In the genomic region with DNA sequence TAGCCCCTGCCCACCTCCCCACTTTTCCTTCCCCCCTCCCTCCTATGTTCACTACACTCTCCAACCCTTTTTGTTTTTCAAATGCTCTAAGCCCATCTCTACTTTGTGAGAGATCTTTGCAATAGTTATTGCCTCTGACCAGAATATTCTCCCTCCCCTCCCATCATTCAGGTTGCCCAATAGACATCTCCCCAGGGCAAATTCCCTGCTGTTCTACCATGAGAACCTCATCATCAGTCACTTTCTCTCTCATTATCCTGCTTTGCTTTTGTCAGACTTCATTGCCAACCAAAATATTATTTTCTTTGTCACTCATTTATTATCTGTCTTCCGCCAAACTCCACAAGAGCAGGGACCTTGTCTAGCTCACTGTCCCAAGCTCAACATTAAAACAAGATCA, we compare ENCODE assay signal across 18 cellular contexts.
DNase-seq lines count a peak whose midpoint lies in the region; ATAC-seq and TF ChIP-seq lines count a peak whose summit lies in the region.
"Had no signal": no experiment of that assay in that cellular context is flagged by ENCODE, and none has a peak within 500 bp of the region (broad histone marks: within the 10 kb centered on the region; RNA-seq: fewer than 3 reads in every experiment).

No MANE protein-coding gene starts in this region.

- H3K9me3 ChIP-seq in trophoblast cell (ENCODE audit: insufficient read depth, low read depth, low read length): no peaks in the 10 kb centered on the region
- H3K9me3 ChIP-seq: BE2C, BLaER1, Caco-2 had no signal

- H3K4ac ChIP-seq in trophoblast cell (ENCODE audit: low read depth, low read length): no peak overlapping the region

- no peak overlapping the region for H3K23ac ChIP-seq in trophoblast cell (ENCODE audit: low read length)

- no peak overlapping the region for H3K4me2 ChIP-seq in trophoblast cell (ENCODE audit: low read length)
- H3K4me2 ChIP-seq: BLaER1 had no signal

- WGBS in trophoblast cell (ENCODE audit: extremely low coverage, insufficient coverage, insufficient read length): no CpG with 5 or more reads among the region's 1 CpG

- no peaks in the 10 kb centered on the region for H3K36me3 ChIP-seq in trophoblast cell (ENCODE audit: control insufficient read depth in 1 of 2, insufficient read depth in 2 of 2, low read length in 2 of 2)
- H3K36me3 ChIP-seq: BE2C, BLaER1 had no signal

- ATAC-seq in HG03196 (IDR thresholded peaks at IDR 0.05; ENCODE audit: unreplicated experiment): no peak
- ATAC-seq in GM18873 (IDR thresholded peaks at IDR 0.05; ENCODE audit: low FRiP score, unreplicated experiment): no peak
- ATAC-seq in SK-N-SH treated with all-trans-retinoic acid at 6 μM for 48 hours: no peak

- no peaks in the 10 kb centered on the region for H3K79me2 ChIP-seq in trophoblast cell (ENCODE audit: control insufficient read depth, insufficient read depth, low read length, poor library complexity)

- no peak overlapping the region for H2BK5ac ChIP-seq in trophoblast cell (ENCODE audit: low read depth, low read length, poor library complexity)

- H3K4me3 ChIP-seq in epithelial cell of esophagus (ENCODE audit: low read length): no peak overlapping the region
- no peak overlapping the region for H3K4me3 ChIP-seq in trophoblast cell (ENCODE audit: low read depth, low read length)
- H3K4me3 ChIP-seq: BLaER1 had no signal

- no peak overlapping the region for H3K27ac ChIP-seq in trophoblast cell (ENCODE audit: low read depth, low read length)
- H3K27ac ChIP-seq: BLaER1 had no signal

- H3K4me1 ChIP-seq in trophoblast cell (ENCODE audit: control insufficient read depth in 1 of 2, insufficient read depth in 2 of 2, low read length in 2 of 2): peaks cover 0 to 1% of the 10 kb centered on the region in 2 experiments
- H3K4me1 ChIP-seq: BE2C, BLaER1, Caco-2 had no signal

- no peak overlapping the region for H4K91ac ChIP-seq in trophoblast cell (ENCODE audit: low read depth, low read length)

- H3K79me1 ChIP-seq in trophoblast cell (ENCODE audit: low read length): no peaks in the 10 kb centered on the region

- H3K27me3 ChIP-seq in trophoblast cell (ENCODE audit: insufficient read depth, low read length): no peaks in the 10 kb centered on the region
- H3K27me3 ChIP-seq: BE2C, BLaER1 had no signal

- H2BK120ac ChIP-seq in trophoblast cell (ENCODE audit: insufficient read depth, low read length, poor library complexity): no peak overlapping the region

- H2AK5ac ChIP-seq in trophoblast cell (ENCODE audit: low read length): no peak overlapping the region

- TF ChIP-seq CTCF in epithelial cell of esophagus (IDR thresholded peaks at IDR 0.05; ENCODE audit: insufficient read depth, low read depth, low read length, missing control alignments): no peak

- no peak overlapping the region for H3K9ac ChIP-seq in trophoblast cell (ENCODE audit: low read length)
- H3K9ac ChIP-seq: BLaER1 had no signal

- no peak overlapping the region for H2BK12ac ChIP-seq in trophoblast cell (ENCODE audit: low read length)

- no peak overlapping the region for H3K14ac ChIP-seq in trophoblast cell (ENCODE audit: low read length)

- H3K18ac ChIP-seq in trophoblast cell (ENCODE audit: low read length): no peak overlapping the region

- H4K8ac ChIP-seq in trophoblast cell (ENCODE audit: low read depth, low read length): no peak overlapping the region

- DNase-seq in COR-L47 (lab: John Stamatoyannopoulos, UW) (peak; percentile 63), epithelial cell of esophagus (ENCODE audit: low read depth) (peak; percentile 16), trophoblast cell (peak; percentile 27 to 56)
- DNase-seq: 8988T; ACHN; BE2C; C1 segment of cervical spinal cord; Caco-2; Calu3; CD4-positive, alpha-beta memory T cell; CD4-positive, CD25-positive, alpha-beta regulatory T cell; CD8-positive, alpha-beta memory T cell; DMS79 treated with DMSO at 0.1 percent for 48 hours; GF-D8 had no signal

- no peak overlapping the region for H2AFZ ChIP-seq in trophoblast cell (ENCODE audit: insufficient read depth, low read length, poor library complexity)

- H4K12ac ChIP-seq in trophoblast cell (ENCODE audit: low read depth, low read length): no peak overlapping the region

TF ChIP-seq in SK-N-SH treated with all-trans-retinoic acid at 6 μM for 48 hours, 23 proteins besides CTCF, POLR2A, EP300 and RAD21 (continues in another document):
- TF ChIP-seq, protein P1, sequence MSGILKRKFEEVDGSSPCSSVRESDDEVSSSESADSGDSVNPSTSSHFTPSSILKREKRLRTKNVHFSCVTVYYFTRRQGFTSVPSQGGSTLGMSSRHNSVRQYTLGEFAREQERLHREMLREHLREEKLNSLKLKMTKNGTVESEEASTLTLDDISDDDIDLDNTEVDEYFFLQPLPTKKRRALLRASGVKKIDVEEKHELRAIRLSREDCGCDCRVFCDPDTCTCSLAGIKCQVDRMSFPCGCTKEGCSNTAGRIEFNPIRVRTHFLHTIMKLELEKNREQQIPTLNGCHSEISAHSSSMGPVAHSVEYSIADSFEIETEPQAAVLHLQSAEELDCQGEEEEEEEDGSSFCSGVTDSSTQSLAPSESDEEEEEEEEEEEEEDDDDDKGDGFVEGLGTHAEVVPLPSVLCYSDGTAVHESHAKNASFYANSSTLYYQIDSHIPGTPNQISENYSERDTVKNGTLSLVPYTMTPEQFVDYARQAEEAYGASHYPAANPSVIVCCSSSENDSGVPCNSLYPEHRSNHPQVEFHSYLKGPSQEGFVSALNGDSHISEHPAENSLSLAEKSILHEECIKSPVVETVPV (CRISPR knock-in tag; IDR thresholded peaks at IDR 0.05): no peak
- TF ChIP-seq ZC3H10 (CRISPR knock-in tag; IDR thresholded peaks at IDR 0.05) (no peak), RARB (CRISPR knock-in tag; IDR thresholded peaks at IDR 0.05) (no peak), ZFP30 (CRISPR knock-in tag; IDR thresholded peaks at IDR 0.05) (no peak), ZNF8 (CRISPR knock-in tag; IDR thresholded peaks at IDR 0.05) (no peak), TCF4 (CRISPR knock-in tag; IDR thresholded peaks at IDR 0.05; ENCODE audit: borderline replicate concordance) (no peak), ZFP3 (CRISPR knock-in tag; IDR thresholded peaks at IDR 0.05) (no peak), OSR1 (CRISPR knock-in tag; IDR thresholded peaks at IDR 0.05) (no peak), ZNF565 (CRISPR knock-in tag; conservative IDR thresholded peaks at IDR 0.05; ENCODE audit: low read depth) (no peak)
- TF ChIP-seq, protein P2, sequence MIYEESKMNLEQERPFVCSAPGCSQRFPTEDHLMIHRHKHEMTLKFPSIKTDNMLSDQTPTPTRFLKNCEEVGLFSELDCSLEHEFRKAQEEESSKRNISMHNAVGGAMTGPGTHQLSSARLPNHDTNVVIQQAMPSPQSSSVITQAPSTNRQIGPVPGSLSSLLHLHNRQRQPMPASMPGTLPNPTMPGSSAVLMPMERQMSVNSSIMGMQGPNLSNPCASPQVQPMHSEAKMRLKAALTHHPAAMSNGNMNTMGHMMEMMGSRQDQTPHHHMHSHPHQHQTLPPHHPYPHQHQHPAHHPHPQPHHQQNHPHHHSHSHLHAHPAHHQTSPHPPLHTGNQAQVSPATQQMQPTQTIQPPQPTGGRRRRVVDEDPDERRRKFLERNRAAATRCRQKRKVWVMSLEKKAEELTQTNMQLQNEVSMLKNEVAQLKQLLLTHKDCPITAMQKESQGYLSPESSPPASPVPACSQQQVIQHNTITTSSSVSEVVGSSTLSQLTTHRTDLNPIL (CRISPR knock-in tag; IDR thresholded peaks at IDR 0.05; ENCODE audit: low read depth): no peak
- TF ChIP-seq, protein P3, sequence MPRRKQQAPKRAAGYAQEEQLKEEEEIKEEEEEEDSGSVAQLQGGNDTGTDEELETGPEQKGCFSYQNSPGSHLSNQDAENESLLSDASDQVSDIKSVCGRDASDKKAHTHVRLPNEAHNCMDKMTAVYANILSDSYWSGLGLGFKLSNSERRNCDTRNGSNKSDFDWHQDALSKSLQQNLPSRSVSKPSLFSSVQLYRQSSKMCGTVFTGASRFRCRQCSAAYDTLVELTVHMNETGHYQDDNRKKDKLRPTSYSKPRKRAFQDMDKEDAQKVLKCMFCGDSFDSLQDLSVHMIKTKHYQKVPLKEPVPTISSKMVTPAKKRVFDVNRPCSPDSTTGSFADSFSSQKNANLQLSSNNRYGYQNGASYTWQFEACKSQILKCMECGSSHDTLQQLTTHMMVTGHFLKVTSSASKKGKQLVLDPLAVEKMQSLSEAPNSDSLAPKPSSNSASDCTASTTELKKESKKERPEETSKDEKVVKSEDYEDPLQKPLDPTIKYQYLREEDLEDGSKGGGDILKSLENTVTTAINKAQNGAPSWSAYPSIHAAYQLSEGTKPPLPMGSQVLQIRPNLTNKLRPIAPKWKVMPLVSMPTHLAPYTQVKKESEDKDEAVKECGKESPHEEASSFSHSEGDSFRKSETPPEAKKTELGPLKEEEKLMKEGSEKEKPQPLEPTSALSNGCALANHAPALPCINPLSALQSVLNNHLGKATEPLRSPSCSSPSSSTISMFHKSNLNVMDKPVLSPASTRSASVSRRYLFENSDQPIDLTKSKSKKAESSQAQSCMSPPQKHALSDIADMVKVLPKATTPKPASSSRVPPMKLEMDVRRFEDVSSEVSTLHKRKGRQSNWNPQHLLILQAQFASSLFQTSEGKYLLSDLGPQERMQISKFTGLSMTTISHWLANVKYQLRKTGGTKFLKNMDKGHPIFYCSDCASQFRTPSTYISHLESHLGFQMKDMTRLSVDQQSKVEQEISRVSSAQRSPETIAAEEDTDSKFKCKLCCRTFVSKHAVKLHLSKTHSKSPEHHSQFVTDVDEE (CRISPR knock-in tag; IDR thresholded peaks at IDR 0.05): no peak
- TF ChIP-seq, protein P4, sequence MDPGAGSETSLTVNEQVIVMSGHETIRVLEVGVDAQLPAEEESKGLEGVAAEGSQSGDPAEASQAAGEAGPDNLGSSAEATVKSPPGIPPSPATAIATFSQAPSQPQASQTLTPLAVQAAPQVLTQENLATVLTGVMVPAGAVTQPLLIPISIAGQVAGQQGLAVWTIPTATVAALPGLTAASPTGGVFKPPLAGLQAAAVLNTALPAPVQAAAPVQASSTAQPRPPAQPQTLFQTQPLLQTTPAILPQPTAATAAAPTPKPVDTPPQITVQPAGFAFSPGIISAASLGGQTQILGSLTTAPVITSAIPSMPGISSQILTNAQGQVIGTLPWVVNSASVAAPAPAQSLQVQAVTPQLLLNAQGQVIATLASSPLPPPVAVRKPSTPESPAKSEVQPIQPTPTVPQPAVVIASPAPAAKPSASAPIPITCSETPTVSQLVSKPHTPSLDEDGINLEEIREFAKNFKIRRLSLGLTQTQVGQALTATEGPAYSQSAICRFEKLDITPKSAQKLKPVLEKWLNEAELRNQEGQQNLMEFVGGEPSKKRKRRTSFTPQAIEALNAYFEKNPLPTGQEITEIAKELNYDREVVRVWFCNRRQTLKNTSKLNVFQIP (CRISPR knock-in tag; IDR thresholded peaks at IDR 0.05; ENCODE audit: borderline replicate concordance, low read depth): no peak
